In genomic region chrX:70336767-70337166, GRCh38 we compare ENCODE assay signal across 14 cellular contexts. TPM values are rescaled to one million over a fixed set of nuclear protein-coding genes. Genes with fewer than 3 reads are reported as not detected.
DNase-seq lines count a peak whose midpoint lies in the region; ATAC-seq lines count a peak whose summit lies in the region.
"Had no signal": no experiment of that assay in that cellular context is flagged by ENCODE, and none has a peak within 500 bp of the region (broad histone marks: within the 10 kb centered on the region; RNA-seq: fewer than 3 reads in every experiment).

No MANE protein-coding gene starts in this region.

- ATAC-seq in GM19035 (IDR thresholded peaks at IDR 0.05; ENCODE audit: unreplicated experiment) (peak; percentile 100), HG02759 (IDR thresholded peaks at IDR 0.05; ENCODE audit: unreplicated experiment) (peak; percentile 100), HG03520 (IDR thresholded peaks at IDR 0.05; ENCODE audit: unreplicated experiment) (peak; percentile 100)
- ATAC-seq: PC-3, WTC11 had no signal

- DNase-seq in CD1c-positive myeloid dendritic cell (ENCODE audit: extremely low spot score) (peak; percentile 58), dermis blood vessel endothelial cell (no peak), DMS114 treated with DMSO at 0.1 percent for 48 hours (lab: John Stamatoyannopoulos, UW; ENCODE audit: unreplicated experiment) (no peak), NCI-H446 treated with DMSO at 0.1 percent for 48 hours (lab: John Stamatoyannopoulos, UW) (no peak)
- DNase-seq in NK-92 treated with Interleukin-12 subunit alpha and Interleukin-12 subunit beta, amount 100 ng/mL, for 24 hours (lab: John Stamatoyannopoulos, UW): no peak
- DNase-seq: AML-193; KG1; PC-3; stimulated activated CD4-positive, alpha-beta T cell treated with anti-CD3 and anti-CD28 coated beads, Interleukin-1b, Interleukin-23, amount 100 ng/mL, for 48 hours had no signal

RNA-seq across cellular contexts. Expression of gene KIF4A, which starts 46.9 kb away (rescaled TPM):
- total RNA-seq in dermis blood vessel endothelial cell: 7.7 and 29.6 TPM in 2 replicates

RNA-seq across cellular contexts. Expression of gene PDZD11, which starts 47.0 kb away (rescaled TPM):
- total RNA-seq in dermis blood vessel endothelial cell: 35.3 and 43.2 TPM in 2 replicates

RNA-seq across cellular contexts. Expression of gene RAB41, which starts 54.8 kb away (rescaled TPM):
- not detected in 2 replicates for total RNA-seq in dermis blood vessel endothelial cell
- total RNA-seq: PC-3, tibial nerve, WTC11 had no signal
